ENCODE assay signal across 15 cellular contexts in genomic region chr15:43249236-43249635, GRCh38. TPM values are rescaled to one million over a fixed set of nuclear protein-coding genes. Genes with fewer than 3 reads are reported as not detected.
A peak's percentile ranks its signal among the peaks of the same experiment; 100 is the strongest.
DNase-seq lines count a peak whose midpoint lies in the region; ATAC-seq and TF ChIP-seq lines count a peak whose summit lies in the region.
"Had no signal": no experiment of that assay in that cellular context is flagged by ENCODE, and none has a peak within 500 bp of the region (broad histone marks: within the 10 kb centered on the region; RNA-seq: fewer than 3 reads in every experiment).

No MANE protein-coding gene starts in this region.

- H3K4me3 Mint-ChIP-seq in HFFc6 (peak overlapping the region; percentile 43), memory B cell (no peak overlapping the region)
- H3K4me3 Mint-ChIP-seq: nephron progenitor cell had no signal

- no peak overlapping the region for H3K27ac ChIP-seq in upper lobe of left lung
- H3K27ac ChIP-seq: gastroesophageal sphincter had no signal

- peaks cover 24% of the 10 kb centered on the region for H3K4me1 Mint-ChIP-seq in HFFc6 (ENCODE audit: low read depth)
- peaks cover 21% of the 10 kb centered on the region for H3K4me1 Mint-ChIP-seq in memory B cell
- H3K4me1 Mint-ChIP-seq: nephron progenitor cell had no signal

- H3K27ac Mint-ChIP-seq in HFFc6 (peak overlapping the region; percentile 90), memory B cell (peak overlapping the region; percentile 29)
- H3K27ac Mint-ChIP-seq: nephron progenitor cell had no signal

- H3K27me3 Mint-ChIP-seq in HFFc6 (ENCODE audit: insufficient read depth) (peaks cover 31% of the 10 kb centered on the region), memory B cell (no peaks in the 10 kb centered on the region)

- H3K4me3 ChIP-seq in Loucy (ENCODE audit: low read length, poor library complexity, severe bottlenecking) (peak overlapping the region; percentile 36), upper lobe of left lung (no peak overlapping the region)
- H3K4me3 ChIP-seq: gastroesophageal sphincter had no signal

- no peak for DNase-seq in HFFc6
- DNase-seq in memory B cell (ENCODE audit: low spot score in 2 of 2), result no peak
- DNase-seq in retina, result no peak
- DNase-seq in upper lobe of left lung, result no peak
- DNase-seq: anterior cingulate cortex; effector CD4-positive, alpha-beta T cell; left cardiac atrium; NCI-H1417; NCI-H526; nephron progenitor cell had no signal

- no peaks in the 10 kb centered on the region for H3K9me3 ChIP-seq in Loucy (ENCODE audit: insufficient read depth, low read depth, low read length)
- H3K9me3 ChIP-seq in upper lobe of left lung, result no peaks in the 10 kb centered on the region
- H3K9me3 ChIP-seq: gastroesophageal sphincter had no signal

- WGBS in upper lobe of left lung, 2 donors, result 69 to 84% methylated on average over 2 of the region's 2 CpGs

- TF ChIP-seq EP300 in upper lobe of left lung (IDR thresholded peaks at IDR 0.05), result no peak

- peak overlapping the region; percentile 63 for H3K4me2 ChIP-seq in Loucy (ENCODE audit: low read depth, low read length, poor library complexity, severe bottlenecking)

- no peaks in the 10 kb centered on the region for H3K9me2 ChIP-seq in Loucy (replicated peaks; ENCODE audit: low read depth, low read length)

- ATAC-seq in GM19395 (IDR thresholded peaks at IDR 0.05; ENCODE audit: unreplicated experiment), result peak; percentile 19
- ATAC-seq in memory B cell (ENCODE audit: low read depth), result no peak
- no peak for ATAC-seq in upper lobe of left lung (ENCODE audit: low FRiP score in 2 of 2)
- ATAC-seq in HG03565 (IDR thresholded peaks at IDR 0.05; ENCODE audit: unreplicated experiment), result no peak
- ATAC-seq: gastroesophageal sphincter, left cardiac atrium had no signal

- no peaks in the 10 kb centered on the region for H3K36me3 Mint-ChIP-seq in HFFc6 (ENCODE audit: low read depth)
- no peaks in the 10 kb centered on the region for H3K36me3 Mint-ChIP-seq in memory B cell

- H3K27me3 ChIP-seq in Loucy (ENCODE audit: insufficient read depth, low read length, poor library complexity, severe bottlenecking) (no peaks in the 10 kb centered on the region), upper lobe of left lung (no peaks in the 10 kb centered on the region)

- H3K9me3 Mint-ChIP-seq in HFFc6 (no peaks in the 10 kb centered on the region), memory B cell (peaks cover 2% of the 10 kb centered on the region)
- H3K9me3 Mint-ChIP-seq: nephron progenitor cell had no signal

- no peak for TF ChIP-seq CTCF in HFFc6 (IDR thresholded peaks at IDR 0.05)
- TF ChIP-seq CTCF in Loucy (conservative IDR thresholded peaks at IDR 0.05; ENCODE audit: low read length), result no peak
- TF ChIP-seq CTCF in upper lobe of left lung (IDR thresholded peaks at IDR 0.05), result no peak

- no peaks in the 10 kb centered on the region for H3K79me2 ChIP-seq in Loucy (ENCODE audit: insufficient read depth, low read length)

- no peaks in the 10 kb centered on the region for H4K20me1 ChIP-seq in Loucy (ENCODE audit: insufficient read depth, low read length, poor library complexity, severe bottlenecking)

- no peaks in the 10 kb centered on the region for H3F3A ChIP-seq in Loucy (ENCODE audit: low read depth)

- peaks cover 44% of the 10 kb centered on the region for H3K4me1 ChIP-seq in Loucy (ENCODE audit: insufficient read depth, low read length, poor library complexity, severe bottlenecking)
- no peaks in the 10 kb centered on the region for H3K4me1 ChIP-seq in upper lobe of left lung
- H3K4me1 ChIP-seq: gastroesophageal sphincter had no signal

- H3K9ac ChIP-seq in Loucy (ENCODE audit: low read depth, low read length, poor library complexity, severe bottlenecking), result peak overlapping the region; percentile 46

- TF ChIP-seq POLR2A in upper lobe of left lung (IDR thresholded peaks at IDR 0.05), result no peak

- H3K36me3 ChIP-seq in Loucy (ENCODE audit: insufficient read depth, low read length) (no peaks in the 10 kb centered on the region), upper lobe of left lung (no peaks in the 10 kb centered on the region)
- H3K36me3 ChIP-seq: gastroesophageal sphincter had no signal

- H2AFZ ChIP-seq in Loucy (ENCODE audit: low read length), result peak overlapping the region; percentile 30

RNA-seq across cellular contexts. Expression of gene TGM5, which starts 17.5 kb away (rescaled TPM):
- total RNA-seq in HFFc6 (2021; fragmentation: NEBNext Ultra II Directional; extraction: Animal tissue kit (Norgen Biotek cat#: 25700)), result not detected
- under 1 TPM in 1 of 6 donors, not detected in 5; 0.30 TPM for total RNA-seq in upper lobe of left lung
- total RNA-seq: left cardiac atrium, skeletal muscle tissue had no signal

RNA-seq across cellular contexts. Expression of gene EPB42, which starts 28.4 kb away (rescaled TPM):
- total RNA-seq in HFFc6 (2021; fragmentation: NEBNext Ultra II Directional; extraction: Animal tissue kit (Norgen Biotek cat#: 25700)), result not detected
- total RNA-seq in upper lobe of left lung, result under 1 TPM in 1 of 6 donors, not detected in 5; 0.39 TPM

RNA-seq across cellular contexts. Expression of gene TGM7, which starts 52.8 kb away (rescaled TPM):
- total RNA-seq in HFFc6 (2021; fragmentation: NEBNext Ultra II Directional; extraction: Animal tissue kit (Norgen Biotek cat#: 25700)), result not detected
- not detected for total RNA-seq in upper lobe of left lung
- total RNA-seq: gastroesophageal sphincter, left cardiac atrium, skeletal muscle tissue had no signal
